In genomic region chr1:41532206-41532975, GRCh38 we compare ENCODE assay signal across 20 cellular contexts. TPM values are rescaled to one million over a fixed set of nuclear protein-coding genes. Genes with fewer than 3 reads are reported as not detected.
DNase-seq lines count a peak whose midpoint lies in the region; ATAC-seq lines count a peak whose summit lies in the region.
"Had no signal": no experiment of that assay in that cellular context is flagged by ENCODE, and none has a peak within 500 bp of the region (broad histone marks: within the 10 kb centered on the region; RNA-seq: fewer than 3 reads in every experiment).

No MANE protein-coding gene starts in this region.

- H3K27me3 Mint-ChIP-seq in activated naive CD8-positive, alpha-beta T cell = no peaks in the 10 kb centered on the region
- H3K27me3 Mint-ChIP-seq in activated naive CD8-positive, alpha-beta T cell treated with anti-CD3 and anti-CD28 coated beads, Interleukin-2, amount 50 U/mL, for 24 hours = no peaks in the 10 kb centered on the region
- no peaks in the 10 kb centered on the region for H3K27me3 Mint-ChIP-seq in T-helper 1 cell treated with Interleukin-12 subunit alpha and Interleukin-12 subunit beta and Interleukin-4 antibody, amounts not matched to agents 30 μg/mL and 1 μg/mL, for 36 hours (ENCODE audit: low read depth)
- no peaks in the 10 kb centered on the region for H3K27me3 Mint-ChIP-seq in central memory CD8-positive, alpha-beta T cell
- H3K27me3 Mint-ChIP-seq: B cell; CD4-positive, alpha-beta T cell had no signal

- no peak for DNase-seq in activated naive CD8-positive, alpha-beta T cell treated with anti-CD3 and anti-CD28 coated beads, Interleukin-2, amount 50 U/mL, for 24 hours
- DNase-seq in central memory CD8-positive, alpha-beta T cell (ENCODE audit: low spot score in 2 of 2) = no peak
- peak; percentile 26 for DNase-seq in sciatic nerve (ENCODE audit: low spot score)
- DNase-seq in NCI-H2029 (lab: John Stamatoyannopoulos, UW) = no peak
- DNase-seq: Calu3; CD4-positive, alpha-beta T cell; DMS79; IMR-90; Kasumi-1; NCI-H1105 treated with DMSO at 0.1 percent for 48 hours; NCI-H187; NCI-H2171; NCI-H446 treated with DMSO at 0.1 percent for 48 hours; NCI-H748 treated with DMSO at 0.1 percent for 48 hours had no signal

- no peaks in the 10 kb centered on the region for H3K9me3 Mint-ChIP-seq in activated naive CD8-positive, alpha-beta T cell (ENCODE audit: low read depth)
- peaks cover 7% of the 10 kb centered on the region for H3K9me3 Mint-ChIP-seq in activated naive CD8-positive, alpha-beta T cell treated with anti-CD3 and anti-CD28 coated beads, Interleukin-2, amount 50 U/mL, for 24 hours
- peaks cover 16% of the 10 kb centered on the region for H3K9me3 Mint-ChIP-seq in T-helper 1 cell treated with Interleukin-12 subunit alpha and Interleukin-12 subunit beta and Interleukin-4 antibody, amounts not matched to agents 30 μg/mL and 1 μg/mL, for 36 hours
- H3K9me3 Mint-ChIP-seq in central memory CD8-positive, alpha-beta T cell = peaks cover under 1% of the 10 kb centered on the region
- H3K9me3 Mint-ChIP-seq: CD4-positive, alpha-beta T cell had no signal

- ATAC-seq in activated naive CD8-positive, alpha-beta T cell treated with anti-CD3 and anti-CD28 coated beads, Interleukin-2, amount 50 U/mL, for 24 hours = no peak
- no peak for ATAC-seq in central memory CD8-positive, alpha-beta T cell (replicated peaks; ENCODE audit: extremely low read depth, poor library complexity, severe bottlenecking)
- ATAC-seq in sciatic nerve = no peak
- ATAC-seq in GM18870 (IDR thresholded peaks at IDR 0.05; ENCODE audit: unreplicated experiment) = no peak
- ATAC-seq: GM12878, HCT116 had no signal

- no peak overlapping the region for H3K4me3 Mint-ChIP-seq in activated naive CD8-positive, alpha-beta T cell
- no peak overlapping the region for H3K4me3 Mint-ChIP-seq in activated naive CD8-positive, alpha-beta T cell treated with anti-CD3 and anti-CD28 coated beads, Interleukin-2, amount 50 U/mL, for 24 hours
- H3K4me3 Mint-ChIP-seq in T-helper 1 cell treated with Interleukin-12 subunit alpha and Interleukin-12 subunit beta and Interleukin-4 antibody, amounts not matched to agents 30 μg/mL and 1 μg/mL, for 36 hours = no peak overlapping the region
- no peak overlapping the region for H3K4me3 Mint-ChIP-seq in central memory CD8-positive, alpha-beta T cell
- H3K4me3 Mint-ChIP-seq: B cell; CD4-positive, alpha-beta T cell had no signal

- H3K27ac Mint-ChIP-seq in activated naive CD8-positive, alpha-beta T cell = peak overlapping the region; percentile 67
- no peak overlapping the region for H3K27ac Mint-ChIP-seq in activated naive CD8-positive, alpha-beta T cell treated with anti-CD3 and anti-CD28 coated beads, Interleukin-2, amount 50 U/mL, for 24 hours
- H3K27ac Mint-ChIP-seq in T-helper 1 cell treated with Interleukin-12 subunit alpha and Interleukin-12 subunit beta and Interleukin-4 antibody, amounts not matched to agents 30 μg/mL and 1 μg/mL, for 36 hours = peak overlapping the region; percentile 63
- H3K27ac Mint-ChIP-seq in central memory CD8-positive, alpha-beta T cell (ENCODE audit: low read depth) = peak overlapping the region; percentile 39
- H3K27ac Mint-ChIP-seq: B cell; CD4-positive, alpha-beta T cell had no signal

- H3K36me3 Mint-ChIP-seq in activated naive CD8-positive, alpha-beta T cell = peaks cover 17% of the 10 kb centered on the region
- peaks cover 46% of the 10 kb centered on the region for H3K36me3 Mint-ChIP-seq in activated naive CD8-positive, alpha-beta T cell treated with anti-CD3 and anti-CD28 coated beads, Interleukin-2, amount 50 U/mL, for 24 hours (ENCODE audit: low read depth)
- H3K36me3 Mint-ChIP-seq in T-helper 1 cell treated with Interleukin-12 subunit alpha and Interleukin-12 subunit beta and Interleukin-4 antibody, amounts not matched to agents 30 μg/mL and 1 μg/mL, for 36 hours (ENCODE audit: low read depth) = peaks cover 49% of the 10 kb centered on the region
- H3K36me3 Mint-ChIP-seq in central memory CD8-positive, alpha-beta T cell (ENCODE audit: insufficient read depth) = peaks cover 4% of the 10 kb centered on the region

- intact Hi-C loops in sciatic nerve (cut with DNase I) = no loop called here

- peaks cover 3% of the 10 kb centered on the region for H3K4me1 Mint-ChIP-seq in activated naive CD8-positive, alpha-beta T cell (ENCODE audit: low read depth)
- peaks cover 5% of the 10 kb centered on the region for H3K4me1 Mint-ChIP-seq in activated naive CD8-positive, alpha-beta T cell treated with anti-CD3 and anti-CD28 coated beads, Interleukin-2, amount 50 U/mL, for 24 hours
- H3K4me1 Mint-ChIP-seq in T-helper 1 cell treated with Interleukin-12 subunit alpha and Interleukin-12 subunit beta and Interleukin-4 antibody, amounts not matched to agents 30 μg/mL and 1 μg/mL, for 36 hours (ENCODE audit: low read depth) = peaks cover 2% of the 10 kb centered on the region
- peaks cover 15% of the 10 kb centered on the region for H3K4me1 Mint-ChIP-seq in central memory CD8-positive, alpha-beta T cell

RNA-seq across cellular contexts. Expression of gene EDN2, which starts 47.9 kb away (rescaled TPM):
- not detected for total RNA-seq in sciatic nerve
- total RNA-seq: B cell; CD4-positive, alpha-beta T cell; IMR-90 had no signal
